ENCODE assay signal across 31 cellular contexts in the genomic region with DNA sequence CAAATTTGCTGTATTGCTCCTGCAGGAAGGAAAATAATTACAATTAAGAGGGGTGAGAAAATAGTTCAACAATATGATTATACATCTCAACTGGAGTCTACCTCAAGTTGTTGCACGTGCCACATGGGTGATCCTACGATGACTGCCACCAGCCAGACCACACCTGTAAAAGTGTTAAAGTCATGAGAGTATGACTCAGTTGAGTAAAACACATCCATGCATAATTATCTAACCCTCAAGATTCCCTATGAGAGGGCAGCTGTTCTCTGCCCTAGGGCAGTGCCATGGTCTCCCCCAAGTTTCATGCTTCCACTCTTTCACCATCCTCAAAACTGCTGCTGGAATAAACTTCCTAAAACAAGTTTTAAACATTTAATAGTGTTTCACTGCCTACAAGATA. TPM values are rescaled to one million over a fixed set of nuclear protein-coding genes. Genes with fewer than 3 reads are reported as not detected.
"Had no signal": no experiment of that assay in that cellular context is flagged by ENCODE, and none has a peak within 500 bp of the region (broad histone marks: within the 10 kb centered on the region; RNA-seq: fewer than 3 reads in every experiment).

No MANE protein-coding gene starts in this region.

- H3K9me3 Mint-ChIP-seq: activated B cell treated with CpG ODN at 0.5 μM for 24 hours; activated CD4-positive, alpha-beta memory T cell treated with anti-CD3 and anti-CD28 coated beads, Interleukin-2, amount 10 ng/mL, durations not matched to agents 7 days and 5 days; activated naive CD4-positive, alpha-beta T cell treated with anti-CD3 and anti-CD28 coated beads, Interleukin-2, amount 50 U/mL, for 24 hours; brain; effector memory CD8-positive, alpha-beta T cell; naive thymus-derived CD8-positive, alpha-beta T cell; neural crest cell; T-helper 2 cell treated with Interferon-gamma antibody and Interleukin-4, amounts not matched to agents 5 μg/mL and 100 μg/mL, for 36 hours had no signal

- H3K36me3 Mint-ChIP-seq: activated CD8-positive, alpha-beta memory T cell treated with anti-CD3 and anti-CD28 coated beads, Interleukin-2, amount 10 ng/mL, durations not matched to agents 7 days and 5 days; brain; naive thymus-derived CD8-positive, alpha-beta T cell had no signal

- DNase-seq: activated B cell treated with CpG ODN at 0.5 μM for 24 hours; activated CD4-positive, alpha-beta memory T cell treated with anti-CD3 and anti-CD28 coated beads, Interleukin-2, amount 10 ng/mL, durations not matched to agents 7 days and 5 days; activated CD4-positive, alpha-beta T cell treated with anti-CD3 and anti-CD28 coated beads for 4 hours; activated CD8-positive, alpha-beta memory T cell treated with anti-CD3 and anti-CD28 coated beads, Interleukin-2, amount 10 ng/mL, durations not matched to agents 7 days and 5 days; activated T-cell treated with anti-CD3 and anti-CD28 coated beads, Interleukin-2, amount 50 U/mL, for 48 hours; adrenal gland; caudate nucleus; cortex of kidney; effector memory CD8-positive, alpha-beta T cell; head of caudate nucleus; hippocampal formation; left colon; midbrain; naive thymus-derived CD8-positive, alpha-beta T cell; nucleus accumbens; pancreas; stimulated activated CD4-positive, alpha-beta T cell treated with anti-CD3 and anti-CD28 coated beads, Interleukin-2, amount 100 ng/mL, for 24 hours; stimulated activated naive CD4-positive, alpha-beta T cell treated with Interleukin-2 at 50 U/mL for 16 hours; T-helper 1 cell; trophoblast cell had no signal

- H3K4me3 Mint-ChIP-seq: activated B cell treated with CpG ODN at 0.5 μM for 24 hours; activated CD4-positive, alpha-beta memory T cell treated with anti-CD3 and anti-CD28 coated beads, Interleukin-2, amount 10 ng/mL, durations not matched to agents 7 days and 5 days; activated CD8-positive, alpha-beta memory T cell treated with anti-CD3 and anti-CD28 coated beads, Interleukin-2, amount 10 ng/mL, durations not matched to agents 7 days and 5 days; activated naive CD4-positive, alpha-beta T cell treated with anti-CD3 and anti-CD28 coated beads, Interleukin-2, amount 50 U/mL, for 24 hours; brain; effector memory CD8-positive, alpha-beta T cell; naive thymus-derived CD8-positive, alpha-beta T cell; neural crest cell; T-helper 2 cell treated with Interferon-gamma antibody and Interleukin-4, amounts not matched to agents 5 μg/mL and 100 μg/mL, for 36 hours had no signal

- H3K27me3 Mint-ChIP-seq: activated B cell treated with CpG ODN at 0.5 μM for 24 hours, brain had no signal

- H3K4me1 Mint-ChIP-seq: activated B cell treated with CpG ODN at 0.5 μM for 24 hours; activated CD4-positive, alpha-beta memory T cell treated with anti-CD3 and anti-CD28 coated beads, Interleukin-2, amount 10 ng/mL, durations not matched to agents 7 days and 5 days; activated naive CD4-positive, alpha-beta T cell treated with anti-CD3 and anti-CD28 coated beads, Interleukin-2, amount 50 U/mL, for 24 hours; naive thymus-derived CD8-positive, alpha-beta T cell had no signal

- H3K27ac Mint-ChIP-seq: activated B cell treated with CpG ODN at 0.5 μM for 24 hours; activated CD4-positive, alpha-beta memory T cell treated with anti-CD3 and anti-CD28 coated beads, Interleukin-2, amount 10 ng/mL, durations not matched to agents 7 days and 5 days; activated CD8-positive, alpha-beta memory T cell treated with anti-CD3 and anti-CD28 coated beads, Interleukin-2, amount 10 ng/mL, durations not matched to agents 7 days and 5 days; activated naive CD4-positive, alpha-beta T cell treated with anti-CD3 and anti-CD28 coated beads, Interleukin-2, amount 50 U/mL, for 24 hours; brain; effector memory CD8-positive, alpha-beta T cell; naive thymus-derived CD8-positive, alpha-beta T cell; T-helper 2 cell treated with Interferon-gamma antibody and Interleukin-4, amounts not matched to agents 5 μg/mL and 100 μg/mL, for 36 hours had no signal

- ATAC-seq: activated CD8-positive, alpha-beta memory T cell treated with anti-CD3 and anti-CD28 coated beads, Interleukin-2, amount 10 ng/mL, durations not matched to agents 7 days and 5 days; effector memory CD8-positive, alpha-beta T cell; left colon; naive thymus-derived CD8-positive, alpha-beta T cell; pancreas had no signal

RNA-seq across cellular contexts. Expression of gene QRFPR, which starts 44.1 kb away (rescaled TPM):
- total RNA-seq: activated B cell treated with CpG ODN at 0.5 μM for 24 hours; activated CD4-positive, alpha-beta memory T cell treated with anti-CD3 and anti-CD28 coated beads, Interleukin-2, amount 10 ng/mL, durations not matched to agents 7 days and 5 days; activated CD8-positive, alpha-beta memory T cell treated with anti-CD3 and anti-CD28 coated beads, Interleukin-2, amount 10 ng/mL, durations not matched to agents 7 days and 5 days; chondrocyte; fibroblast of lung; fibroblast of villous mesenchyme; left colon; liver; naive thymus-derived CD8-positive, alpha-beta T cell; pancreas; SK-MEL-5; smooth muscle cell; thoracic aorta had no signal
